ENCODE assay signal across 8 cellular contexts in genomic region chr17:40547079-40547784, GRCh38. TPM values are rescaled to one million over a fixed set of nuclear protein-coding genes. Genes with fewer than 3 reads are reported as not detected.
DNase-seq lines count a peak whose midpoint lies in the region; ATAC-seq and TF ChIP-seq lines count a peak whose summit lies in the region.

No MANE protein-coding gene starts in this region.

- H3K27me3 ChIP-seq in upper lobe of right lung: no peaks in the 10 kb centered on the region
- H3K27me3 ChIP-seq in gastrocnemius medialis: no peaks in the 10 kb centered on the region

- H3K4me1 Mint-ChIP-seq in activated T-cell treated with anti-CD3 and anti-CD28 coated beads, Interleukin-2, amount 50 U/mL, for 4 hours (ENCODE audit: low read depth): peaks cover 87% of the 10 kb centered on the region
- peaks cover 22% of the 10 kb centered on the region for H3K4me1 Mint-ChIP-seq in endothelial cell (ENCODE audit: unreplicated experiment)

- H3K36me3 Mint-ChIP-seq in activated T-cell treated with anti-CD3 and anti-CD28 coated beads, Interleukin-2, amount 50 U/mL, for 4 hours (ENCODE audit: insufficient read depth): peaks cover 4% of the 10 kb centered on the region
- H3K36me3 Mint-ChIP-seq in endothelial cell (ENCODE audit: low read depth, unreplicated experiment): no peaks in the 10 kb centered on the region

- H3K4me3 Mint-ChIP-seq in activated T-cell treated with anti-CD3 and anti-CD28 coated beads, Interleukin-2, amount 50 U/mL, for 4 hours: no peak overlapping the region
- no peak overlapping the region for H3K4me3 Mint-ChIP-seq in endothelial cell (ENCODE audit: unreplicated experiment)

- H3K9me3 ChIP-seq in upper lobe of right lung (no peaks in the 10 kb centered on the region), gastrocnemius medialis (no peaks in the 10 kb centered on the region)

- in situ Hi-C loops in gastrocnemius medialis (cut with MboI; ENCODE audit: low sequenced_read_pairs in 4 of 4): loop anchor here in 1 of 4 donors (25.0 kb wide), 1 partner anchor 110 kb away; the partner anchor contains the start of gene IGFBP4

- no peaks in the 10 kb centered on the region for H3K36me3 ChIP-seq in upper lobe of right lung
- no peaks in the 10 kb centered on the region for H3K36me3 ChIP-seq in gastrocnemius medialis

- H3K27ac Mint-ChIP-seq in endothelial cell (ENCODE audit: unreplicated experiment): no peak overlapping the region

- intact Hi-C loops in lower leg skin (cut with DNase I; ENCODE audit: low total_unique reads) (loop anchor here (5.0 kb wide), 1 partner anchor 1815 kb away; the partner anchor contains the start of gene CISD3), upper lobe of right lung (cut with DNase I) (no loop called here), gastrocnemius medialis (cut with DNase I; ENCODE audit: low total_unique reads) (no loop called here)

- H3K27me3 Mint-ChIP-seq in activated T-cell treated with anti-CD3 and anti-CD28 coated beads, Interleukin-2, amount 50 U/mL, for 4 hours (ENCODE audit: low read depth): no peaks in the 10 kb centered on the region
- peaks cover 12% of the 10 kb centered on the region for H3K27me3 Mint-ChIP-seq in endothelial cell (ENCODE audit: unreplicated experiment)

- H3K4me1 ChIP-seq in upper lobe of right lung: peaks cover 56% of the 10 kb centered on the region
- peaks cover 46 to 60% of the 10 kb centered on the region in 2 donors for H3K4me1 ChIP-seq in gastrocnemius medialis

- TF ChIP-seq POLR2A in lower leg skin (IDR thresholded peaks at IDR 0.05): no peak
- TF ChIP-seq POLR2A in gastrocnemius medialis (IDR thresholded peaks at IDR 0.05): no peak

- peak; percentile 37 to 39 for ATAC-seq in activated T-cell treated with anti-CD3 and anti-CD28 coated beads, Interleukin-2, amount 50 U/mL, for 4 hours
- no peak for ATAC-seq in upper lobe of right lung
- ATAC-seq in gastrocnemius medialis: no peak

- TF ChIP-seq CTCF in lower leg skin (IDR thresholded peaks at IDR 0.05) (no peak), upper lobe of right lung (IDR thresholded peaks at IDR 0.05) (no peak), gastrocnemius medialis (IDR thresholded peaks at IDR 0.05 in 4 of 5, conservative IDR thresholded peaks at IDR 0.05 in 1 of 5) (no peak), endothelial cell (IDR thresholded peaks at IDR 0.05; ENCODE audit: unreplicated experiment) (no peak), GM20000 (IDR thresholded peaks at IDR 0.05; ENCODE audit: extremely low read depth, missing control alignments) (no peak)

- H3K9me3 Mint-ChIP-seq in activated T-cell treated with anti-CD3 and anti-CD28 coated beads, Interleukin-2, amount 50 U/mL, for 4 hours: no peaks in the 10 kb centered on the region
- H3K9me3 Mint-ChIP-seq in endothelial cell (ENCODE audit: unreplicated experiment): no peaks in the 10 kb centered on the region

- WGBS in lower leg skin, 2 donors: 55 to 73% methylated on average over 11 of the region's 11 CpGs

- H3K27ac ChIP-seq in upper lobe of right lung (peak overlapping the region; percentile 83), gastrocnemius medialis (peak overlapping the region in 1 of 4 donors; percentile 78)

- no peak overlapping the region for H3K4me3 ChIP-seq in lower leg skin (ENCODE audit: low read depth, poor library complexity, severe bottlenecking)
- H3K4me3 ChIP-seq in upper lobe of right lung: no peak overlapping the region
- no peak overlapping the region for H3K4me3 ChIP-seq in gastrocnemius medialis

- peak; percentile 57 for DNase-seq in H4 (ENCODE audit: low spot score)
- DNase-seq in NCI-H446 treated with DMSO at 0.1 percent for 48 hours (lab: John Stamatoyannopoulos, UW): peak; percentile 23
- peak; percentile 58 for DNase-seq in activated T-cell treated with anti-CD3 and anti-CD28 coated beads, Interleukin-2, amount 50 U/mL, for 4 hours
- peak; percentile 40 to 82 for DNase-seq in lower leg skin (ENCODE audit: low spot score in 2 of 2)
- DNase-seq in upper lobe of right lung: peak; percentile 55
- no peak for DNase-seq in gastrocnemius medialis
- no peak for DNase-seq in endothelial cell (ENCODE audit: low spot score)
- DNase-seq in GM20000 (ENCODE audit: low spot score): no peak

RNA-seq across cellular contexts. Expression of gene CCR7, which starts 18.0 kb away (rescaled TPM):
- not detected in 2 replicates for total RNA-seq in H4 (2014; rRNA removed; shearing (Covaris generic))
- total RNA-seq in activated T-cell treated with anti-CD3 and anti-CD28 coated beads, Interleukin-2, amount 50 U/mL, for 4 hours: 100 to 1,000 TPM in 2 of 3 donors, 10 to 100 TPM in 1; 77.3 to 109 (median 108) TPM
- total RNA-seq in lower leg skin (1 to 10 TPM in 1 of 4 donors, under 1 TPM in 1, not detected in 2; 0.21 to 1.2 TPM), upper lobe of right lung (1.1 TPM), gastrocnemius medialis (under 1 TPM in 1 of 4 donors, not detected in 3; 0.11 TPM), endothelial cell (ENCODE audit: unreplicated experiment) (0.51 TPM)

RNA-seq across cellular contexts. Expression of gene TNS4, which starts 45.8 kb away (rescaled TPM):
- not detected in 2 replicates for total RNA-seq in H4 (2014; rRNA removed; shearing (Covaris generic))
- total RNA-seq in activated T-cell treated with anti-CD3 and anti-CD28 coated beads, Interleukin-2, amount 50 U/mL, for 4 hours: 1 to 10 TPM; 3.9 to 4.7 (median 4.1) TPM
- total RNA-seq in lower leg skin (1,000 to 10,000 TPM in 1 of 4 donors, 100 to 1,000 TPM in 3; 413 to 1,865 (median 485) TPM), upper lobe of right lung (0.78 TPM), gastrocnemius medialis (under 1 TPM in 1 of 4 donors, not detected in 3; 0.18 TPM), endothelial cell (ENCODE audit: unreplicated experiment) (0.08 TPM)

Comparison
In these comparisons a context has a peak if more than half of its experiments do, and no peak if none do; other contexts are left out.
1. DNase-seq: peak in H4 (single experiment), NCI-H446 treated with DMSO at 0.1 percent for 48 hours (single experiment), activated T-cell treated with anti-CD3 and anti-CD28 coated beads, Interleukin-2, amount 50 U/mL, for 4 hours (single experiment), lower leg skin (2 of 2) and upper lobe of right lung (single experiment); none in gastrocnemius medialis (0 of 2), endothelial cell (single experiment) and GM20000 (single experiment).
2. ATAC-seq: peak in activated T-cell treated with anti-CD3 and anti-CD28 coated beads, Interleukin-2, amount 50 U/mL, for 4 hours (2 of 2); none in upper lobe of right lung (single experiment) and gastrocnemius medialis (0 of 2).
3. RNA of gene CCR7, which starts 18.0 kb away (total RNA-seq): 77.3 to 109 TPM in activated T-cell treated with anti-CD3 and anti-CD28 coated beads, Interleukin-2, amount 50 U/mL, for 4 hours; 1.1 TPM in upper lobe of right lung (single experiment), 0.51 TPM in endothelial cell (single experiment), 0.21 to 1.2 TPM in lower leg skin, not detected in H4 and 0.11 TPM in gastrocnemius medialis; every median in the first group is over 10 times any median in the second.
4. RNA of gene TNS4, which starts 45.8 kb away (total RNA-seq): 413 to 1,865 TPM in lower leg skin; 3.9 to 4.7 TPM in activated T-cell treated with anti-CD3 and anti-CD28 coated beads, Interleukin-2, amount 50 U/mL, for 4 hours, 0.78 TPM in upper lobe of right lung (single experiment), 0.08 TPM in endothelial cell (single experiment), 0.18 TPM in gastrocnemius medialis and not detected in H4; every median in the first group is over 10 times any median in the second.